In the genomic region with DNA sequence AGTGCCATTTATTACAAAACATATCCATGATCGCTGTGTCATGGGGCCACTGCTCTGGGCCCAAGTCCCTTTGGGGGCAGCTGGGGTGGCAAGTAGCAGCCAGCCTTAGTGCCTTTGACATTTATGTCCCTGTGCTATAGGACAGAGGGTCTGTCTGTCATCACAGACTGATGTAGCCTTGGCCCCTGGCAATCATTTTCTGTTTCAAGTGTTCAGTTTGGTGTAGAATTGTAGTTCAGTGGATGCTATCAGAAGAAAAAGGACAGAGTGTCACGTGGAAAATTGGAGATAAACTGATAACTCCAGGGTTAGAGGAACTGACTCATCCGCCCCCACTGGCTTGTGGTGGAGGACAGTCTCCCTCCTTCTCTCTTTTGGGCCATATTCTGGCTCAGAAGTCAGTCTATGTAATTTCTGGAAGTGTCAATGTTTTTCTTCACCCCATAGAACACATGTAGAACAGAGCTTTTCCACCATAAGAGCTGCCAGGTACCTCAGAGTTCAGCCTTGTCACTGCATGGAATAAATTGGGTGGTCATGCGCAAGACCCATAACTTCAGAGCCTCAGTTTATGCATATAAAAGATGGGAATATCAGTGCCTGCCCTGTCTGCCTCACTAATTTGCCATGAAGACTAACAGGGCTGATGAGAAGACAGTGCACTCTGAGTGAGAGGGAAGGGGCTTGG, we compare ENCODE assay signal across 17 cellular contexts.
DNase-seq lines count a peak whose midpoint lies in the region; ATAC-seq and TF ChIP-seq lines count a peak whose summit lies in the region.
"Had no signal": no experiment of that assay in that cellular context is flagged by ENCODE, and none has a peak within 500 bp of the region (broad histone marks: within the 10 kb centered on the region; RNA-seq: fewer than 3 reads in every experiment).

No MANE protein-coding gene starts in this region.

- DNase-seq in AG08395 (ENCODE audit: low spot score) (peak; percentile 17), GF-D8 (lab: John Stamatoyannopoulos, UW) (peak; percentile 72), SIG-M5 treated with dmso at 0.1 percent for 504 hours (lab: John Stamatoyannopoulos, UW; ENCODE audit: unreplicated experiment) (peak; percentile 53), fibroblast of mammary gland (ENCODE audit: low read depth) (peak; percentile 19), SW 1271 (lab: John Stamatoyannopoulos, UW) (no peak), NCI-H1417 (lab: John Stamatoyannopoulos, UW) (no peak)
- DNase-seq: activated B cell treated with CpG ODN at 0.5 μM for 24 hours; hippocampal formation; NCI-H1092; NK-92 treated with Interleukin-12 subunit alpha and Interleukin-12 subunit beta, amount 100 ng/mL, for 24 hours; psoas muscle had no signal

- H3K4me3 ChIP-seq in fibroblast of mammary gland (ENCODE audit: control insufficient read depth, low read depth, low read length), result no peak overlapping the region
- H3K4me3 ChIP-seq: esophagus muscularis mucosa, psoas muscle, SJSA1, tibial nerve had no signal

- ATAC-seq in GM21723 (IDR thresholded peaks at IDR 0.05; ENCODE audit: unreplicated experiment) (no peak), HG03457 (IDR thresholded peaks at IDR 0.05; ENCODE audit: unreplicated experiment) (no peak)
- ATAC-seq: left lobe of liver, psoas muscle had no signal

- no peak for TF ChIP-seq CTCF in fibroblast of mammary gland (conservative IDR thresholded peaks at IDR 0.05; ENCODE audit: control insufficient read depth, insufficient read depth, low read depth, low read length)

Comparison
In these comparisons a context has a peak if more than half of its experiments do, and no peak if none do; other contexts are left out.
1. DNase-seq: peak in AG08395 (single experiment), GF-D8 (single experiment), SIG-M5 treated with dmso at 0.1 percent for 504 hours (single experiment) and fibroblast of mammary gland (single experiment); none in SW 1271 (0 of 2) and NCI-H1417 (0 of 3).